Comparison of ENCODE assay signal across 17 cellular contexts in genomic region chr5:163624466-163624865, GRCh38.
DNase-seq lines count a peak whose midpoint lies in the region; ATAC-seq and TF ChIP-seq lines count a peak whose summit lies in the region.
"Had no signal": no experiment of that assay in that cellular context is flagged by ENCODE, and none has a peak within 500 bp of the region (broad histone marks: within the 10 kb centered on the region; RNA-seq: fewer than 3 reads in every experiment).

No MANE protein-coding gene starts in this region.

- H3K27me3 Mint-ChIP-seq in CD4-positive, alpha-beta T cell, result no peaks in the 10 kb centered on the region

- no peaks in the 10 kb centered on the region for H3K36me3 ChIP-seq in A673 (ENCODE audit: insufficient read depth, low read length, poor library complexity, severe bottlenecking)

- intact Hi-C loops in A673 (cut with micrococcal nuclease; ENCODE audit: unreplicated experiment), result no loop called here
- intact Hi-C loops in CD4-positive, alpha-beta T cell (cut with DNase I, micrococcal nuclease), result no loop called here

- TF ChIP-seq CTCF in A673 (conservative IDR thresholded peaks at IDR 0.05; ENCODE audit: low read depth, low read length), result no peak
- no peak for TF ChIP-seq CTCF in CD4-positive, alpha-beta T cell (IDR thresholded peaks at IDR 0.05)

- no peak overlapping the region for H3K4me3 ChIP-seq in A673 (ENCODE audit: low read depth, low read length, poor library complexity, severe bottlenecking)
- H3K4me3 ChIP-seq in skeletal muscle cell (ENCODE audit: low read depth, low read length), result no peak overlapping the region
- H3K4me3 ChIP-seq: GM23338 had no signal

- no peaks in the 10 kb centered on the region for H3K4me1 Mint-ChIP-seq in CD4-positive, alpha-beta T cell (ENCODE audit: low read depth)
- H3K4me1 Mint-ChIP-seq: GM23338, H9 had no signal

- peaks cover 57% of the 10 kb centered on the region for H3K27me3 ChIP-seq in A673 (replicated peaks; ENCODE audit: insufficient read depth, low read depth, low read length, poor library complexity)
- H3K27me3 ChIP-seq in CD4-positive, alpha-beta T cell (ENCODE audit: control insufficient read depth, insufficient read depth, low read length), result no peaks in the 10 kb centered on the region

- no peaks in the 10 kb centered on the region for H3K36me3 Mint-ChIP-seq in CD4-positive, alpha-beta T cell (ENCODE audit: low read depth)
- H3K36me3 Mint-ChIP-seq: CD8-positive, alpha-beta T cell had no signal

- CTCF ChIA-PET in A673 (lab: Charles Lee), result no interaction called here
- CTCF ChIA-PET in CD4-positive, alpha-beta T cell (lab: Charles Lee), result no interaction called here

- no peak for ATAC-seq in CD4-positive, alpha-beta T cell (ENCODE audit: poor library complexity)
- ATAC-seq: CD8-positive, alpha-beta T cell; GM23338; HCT116 had no signal

- BruUV-seq in A673 (replicated peaks; lab: Mats Ljungman, UMichigan), result no TSS peak

- peaks cover 2% of the 10 kb centered on the region for H3K4me1 ChIP-seq in A673 (ENCODE audit: insufficient read depth, low read length, poor library complexity, severe bottlenecking)
- H3K4me1 ChIP-seq: Caco-2 had no signal

- DNase-seq in A673 (ENCODE audit: low spot score) (peak; percentile 79), AG08395 (ENCODE audit: low spot score) (peak; percentile 5), ELR (ENCODE audit: low read depth) (peak; percentile 7), skeletal muscle cell (ENCODE audit: low read depth) (peak; percentile 4), SW 1271 (lab: John Stamatoyannopoulos, UW) (no peak)
- DNase-seq in CD4-positive, alpha-beta T cell, result no peak
- DNase-seq: C1 segment of cervical spinal cord; Caco-2; CD8-positive, alpha-beta T cell; DMS 273 treated with DMSO at 0.1 percent for 48 hours; DMS79; EL; GF-D8; H9; HFFc6 had no signal

- POLR2A ChIA-PET in A673 (lab: Charles Lee; ENCODE audit: low non-redundant PET), result no interaction called here
- POLR2A ChIA-PET in CD4-positive, alpha-beta T cell (lab: Charles Lee), result no interaction called here

- H3K9me3 ChIP-seq in A673 (ENCODE audit: low read depth, low read length, poor library complexity, severe bottlenecking), result no peaks in the 10 kb centered on the region
- H3K9me3 ChIP-seq in CD4-positive, alpha-beta T cell (ENCODE audit: control insufficient read depth, low read length), result no peaks in the 10 kb centered on the region
- H3K9me3 ChIP-seq: Caco-2 had no signal

- no peak overlapping the region for H3K27ac Mint-ChIP-seq in CD4-positive, alpha-beta T cell
- H3K27ac Mint-ChIP-seq: CD8-positive, alpha-beta T cell; GM23338; H9; HFFc6 had no signal

- H3K9me3 Mint-ChIP-seq in CD4-positive, alpha-beta T cell, result no peaks in the 10 kb centered on the region
- H3K9me3 Mint-ChIP-seq: CD8-positive, alpha-beta T cell; HFFc6 had no signal

- no peak overlapping the region for H3K27ac ChIP-seq in A673 (ENCODE audit: low read depth, low read length, poor library complexity, severe bottlenecking)
- no peak overlapping the region for H3K27ac ChIP-seq in CD4-positive, alpha-beta T cell (ENCODE audit: low read depth, low read length)

- H3K4me3 Mint-ChIP-seq in CD4-positive, alpha-beta T cell, result no peak overlapping the region
- H3K4me3 Mint-ChIP-seq: CD8-positive, alpha-beta T cell; GM23338; H9; HFFc6 had no signal

Comparison
In these comparisons a context has a peak if more than half of its experiments do, and no peak if none do; other contexts are left out.
1. DNase-seq: peak in A673 (single experiment), AG08395 (single experiment), ELR (single experiment) and skeletal muscle cell (single experiment); none in CD4-positive, alpha-beta T cell (0 of 10) and SW 1271 (0 of 2).